Comparison of ENCODE assay signal across 25 cellular contexts in genomic region chr12:74791365-74791764, GRCh38.
DNase-seq lines count a peak whose midpoint lies in the region; ATAC-seq and TF ChIP-seq lines count a peak whose summit lies in the region.
"Had no signal": no experiment of that assay in that cellular context is flagged by ENCODE, and none has a peak within 500 bp of the region (broad histone marks: within the 10 kb centered on the region; RNA-seq: fewer than 3 reads in every experiment).

No MANE protein-coding gene starts in this region.

- ATAC-seq in GM18498 (IDR thresholded peaks at IDR 0.05; ENCODE audit: unreplicated experiment) (no peak), Right ventricle myocardium superior (ENCODE audit: poor library complexity) (no peak)
- ATAC-seq: activated naive CD4-positive, alpha-beta T cell treated with anti-CD3 and anti-CD28 coated beads, Interleukin-2, amount 50 U/mL, for 72 hours; GM12878; natural killer cell treated with Interleukin-12 subunit alpha and Interleukin-12 subunit beta and Interleukin-15 and Interleukin-18, amount 100 ng/mL, for 72 hours; sciatic nerve; T-helper 17 cell had no signal

- H3K4me1 ChIP-seq in HEK293 (ENCODE audit: control insufficient read depth, insufficient read depth, low read length): no peaks in the 10 kb centered on the region
- no peaks in the 10 kb centered on the region for H3K4me1 ChIP-seq in osteoblast (ENCODE audit: insufficient read depth, low read length)
- H3K4me1 ChIP-seq: testis had no signal

- no peak overlapping the region for H3K4me2 ChIP-seq in osteoblast (ENCODE audit: insufficient read depth, low read length)

- H3K4me3 ChIP-seq in HEK293 (ENCODE audit: low read depth, low read length): no peak overlapping the region
- H3K4me3 ChIP-seq in osteoblast (ENCODE audit: insufficient read depth, low read length): no peak overlapping the region
- H3K4me3 ChIP-seq: dorsolateral prefrontal cortex, GM12878, testis had no signal

- H3K9me3 ChIP-seq in HEK293 (ENCODE audit: control insufficient read depth, insufficient read depth, low read depth, low read length) (no peaks in the 10 kb centered on the region), osteoblast (ENCODE audit: low read depth, low read length) (no peaks in the 10 kb centered on the region)
- H3K9me3 ChIP-seq: testis had no signal

- H3K27ac ChIP-seq in HEK293 (ENCODE audit: extremely low read depth, low read depth, low read length): no peak overlapping the region
- H3K27ac ChIP-seq in osteoblast (ENCODE audit: low read depth, low read length): no peak overlapping the region
- H3K27ac ChIP-seq: dorsolateral prefrontal cortex, testis had no signal

- intact Hi-C loops in Right ventricle myocardium superior (cut with DNase I): no loop called here

- TF ChIP-seq CTCF in HEK293 (tag by site-specific recombination; IDR thresholded peaks at IDR 0.05): no peak
- no peak for TF ChIP-seq CTCF in osteoblast (IDR thresholded peaks at IDR 0.05; ENCODE audit: extremely low read depth, low read depth, low read length)

- H3K27me3 ChIP-seq in osteoblast (ENCODE audit: insufficient read depth, low read length): no peaks in the 10 kb centered on the region
- H3K27me3 ChIP-seq: dorsolateral prefrontal cortex, testis had no signal

- POLR2A ChIA-PET in HEK293 (lab: Yijun Ruan, JAX): no interaction called here

- no peaks in the 10 kb centered on the region for H3K79me2 ChIP-seq in osteoblast (ENCODE audit: insufficient read depth, low read length)

- H4K20me1 ChIP-seq in osteoblast (ENCODE audit: insufficient read depth, low read length): no peaks in the 10 kb centered on the region

- CTCF ChIA-PET in HEK293 (lab: Yijun Ruan, JAX): no interaction called here

- H3K36me3 ChIP-seq in HEK293 (ENCODE audit: control insufficient read depth in 2 of 2, insufficient read depth in 1 of 2, low read length in 2 of 2) (no peaks in the 10 kb centered on the region), osteoblast (ENCODE audit: insufficient read depth, low read length) (no peaks in the 10 kb centered on the region)

- peak overlapping the region; percentile 73 for H2AFZ ChIP-seq in osteoblast (ENCODE audit: low read length)

- DNase-seq in amniotic epithelial cell (ENCODE audit: low read depth) (peak; percentile 6), iPS-NIHi7 (ENCODE audit: extremely low spot score) (peak; percentile 13), osteoblast (ENCODE audit: insufficient read length, low spot score, missing footprints) (no peak), mesenteric fat pad (ENCODE audit: low spot score) (no peak), NK-92 (lab: John Stamatoyannopoulos, UW; ENCODE audit: unreplicated experiment) (no peak), Right ventricle myocardium superior (no peak)
- DNase-seq: activated CD4-positive, alpha-beta T cell treated with anti-CD3 and anti-CD28 coated beads for 4 hours; activated T-cell treated with anti-CD3 and anti-CD28 coated beads for 4 hours; aorta; dorsolateral prefrontal cortex; GOT3; kidney; NCI-H1092 treated with DMSO at 0.1 percent for 48 hours; NCI-H1930; NCI-H526 treated with DMSO at 0.1 percent for 48 hours; RPMI8226; stimulated activated naive CD4-positive, alpha-beta T cell; T-helper 17 cell; testis had no signal

TF ChIP-seq in HEK293, 187 proteins besides CTCF, POLR2A, EP300 and RAD21:
- no peak for TF ChIP-seq ZNF398 (tag by site-specific recombination; IDR thresholded peaks at IDR 0.05)
- no peak for TF ChIP-seq ZNF792 (tag by site-specific recombination; IDR thresholded peaks at IDR 0.05)
- TF ChIP-seq ZBTB6 (tag by site-specific recombination; IDR thresholded peaks at IDR 0.05): peak; percentile 54; the same call in 1 of the 2 replicates
- TF ChIP-seq ZNF747 (tag by site-specific recombination; IDR thresholded peaks at IDR 0.05): no peak

Comparison
In these comparisons a context has a peak if more than half of its experiments do, and no peak if none do; other contexts are left out.
1. DNase-seq: peak in amniotic epithelial cell (single experiment) and iPS-NIHi7 (single experiment); none in osteoblast (single experiment), mesenteric fat pad (single experiment), NK-92 (single experiment) and Right ventricle myocardium superior (single experiment).